ENCODE assay signal across 26 cellular contexts in genomic region chr3:46021516-46021915, GRCh38. TPM values are rescaled to one million over a fixed set of nuclear protein-coding genes. Genes with fewer than 3 reads are reported as not detected.
"Had no signal": no experiment of that assay in that cellular context is flagged by ENCODE, and none has a peak within 500 bp of the region (broad histone marks: within the 10 kb centered on the region; RNA-seq: fewer than 3 reads in every experiment).

No MANE protein-coding gene starts in this region.

- H3K4me1 Mint-ChIP-seq: memory B cell, neural crest cell had no signal

- H3K4me3 Mint-ChIP-seq: memory B cell; naive B cell; natural killer cell treated with Interleukin-12 subunit alpha and Interleukin-12 subunit beta and Interleukin-15 and Interleukin-18, amount 100 ng/mL, for 72 hours; neural crest cell had no signal

- H3K9me3 ChIP-seq: gastrocnemius medialis, ovary, psoas muscle, testis, tibial artery, upper lobe of right lung, uterus had no signal

- H3K27ac ChIP-seq: gastrocnemius medialis, ovary, psoas muscle, skin epidermis, spleen, testis, tibial artery, upper lobe of right lung, uterus had no signal

- H3K36me3 ChIP-seq: gastrocnemius medialis, ovary, spleen, tibial artery, upper lobe of right lung, uterus had no signal

- H3K4me3 ChIP-seq: gastrocnemius medialis, lung, ovary, psoas muscle, skin epidermis, spleen, testis, tibial artery, upper lobe of right lung, uterus had no signal

- H3K9me3 Mint-ChIP-seq: memory B cell; natural killer cell treated with Interleukin-12 subunit alpha and Interleukin-12 subunit beta and Interleukin-15 and Interleukin-18, amount 100 ng/mL, for 72 hours had no signal

- H3K27ac Mint-ChIP-seq: memory B cell had no signal

- H3K27me3 ChIP-seq: gastrocnemius medialis, ovary, spleen, testis, tibial artery, upper lobe of right lung, uterus had no signal

- DNase-seq: cerebellar nuclear complex; cortex of kidney; effector CD4-positive, alpha-beta T cell; foreskin fibroblast; gastrocnemius medialis; naive B cell; ovary; posterior cingulate gyrus; psoas muscle; right cardiac atrium; spleen; stimulated activated CD4-positive, alpha-beta T cell treated with anti-CD3 and anti-CD28 coated beads, Interleukin-4, amount 100 ng/mL, for 4 hours; stimulated activated naive CD4-positive, alpha-beta T cell; substantia nigra; testis; tibial artery; upper lobe of right lung; uterus had no signal

- H3K4me1 ChIP-seq: gastrocnemius medialis, psoas muscle, spleen, testis, tibial artery, upper lobe of right lung, uterus had no signal

- ATAC-seq: gastrocnemius medialis; natural killer cell treated with Interleukin-12 subunit alpha and Interleukin-12 subunit beta and Interleukin-15 and Interleukin-18, amount 100 ng/mL, for 72 hours; psoas muscle; right cardiac atrium; upper lobe of right lung had no signal

- H3K36me3 Mint-ChIP-seq: memory B cell; naive B cell; natural killer cell treated with Interleukin-12 subunit alpha and Interleukin-12 subunit beta and Interleukin-15 and Interleukin-18, amount 100 ng/mL, for 72 hours had no signal

RNA-seq across cellular contexts. Expression of gene XCR1, which starts 5.8 kb away (rescaled TPM):
- total RNA-seq: dermis microvascular lymphatic vessel endothelial cell; glomerular endothelial cell; natural killer cell treated with Interleukin-12 subunit alpha and Interleukin-12 subunit beta and Interleukin-15 and Interleukin-18, amount 100 ng/mL, for 72 hours; neural crest cell; renal cortical epithelial cell had no signal
